In the genomic region with DNA sequence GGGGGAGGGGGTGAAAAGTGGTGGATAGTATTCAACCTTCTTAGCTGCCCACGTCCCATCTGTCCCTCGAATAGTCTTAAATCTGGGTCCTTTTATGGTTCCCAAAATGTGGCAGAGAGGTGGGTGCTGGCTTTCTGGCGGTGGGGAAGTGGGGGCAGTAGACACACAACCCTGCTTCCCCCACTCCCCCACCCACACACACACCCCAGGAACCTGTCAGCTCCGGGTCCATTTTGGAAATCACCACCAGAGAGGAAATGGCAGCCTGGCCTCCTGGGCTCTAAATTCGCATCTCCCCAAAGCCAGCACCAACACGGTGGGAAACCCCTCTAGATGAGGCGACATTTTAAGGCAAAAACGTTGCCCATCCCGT, we compare ENCODE assay signal across 11 cellular contexts. TPM values are rescaled to one million over a fixed set of nuclear protein-coding genes. Genes with fewer than 3 reads are reported as not detected.
DNase-seq lines count a peak whose midpoint lies in the region; ATAC-seq and TF ChIP-seq lines count a peak whose summit lies in the region.
"Had no signal": no experiment of that assay in that cellular context is flagged by ENCODE, and none has a peak within 500 bp of the region (broad histone marks: within the 10 kb centered on the region; RNA-seq: fewer than 3 reads in every experiment).

No MANE protein-coding gene starts in this region.

- H3K18ac ChIP-seq in H9 (ENCODE audit: insufficient read length, low read depth, low read length), result peak overlapping the region; percentile 34

- H3K79me2 ChIP-seq in H9 (ENCODE audit: insufficient read depth, low read length), result no peaks in the 10 kb centered on the region

- H3K4me1 ChIP-seq in BLaER1 treated with 17β-estradiol and CSF1 and Interleukin-3, amounts not matched to agents 10 nM and 100 nM, result peaks cover 25 to 46% (median 39%) of the 10 kb centered on the region in 10 experiments
- H3K4me1 ChIP-seq in H9 (ENCODE audit: insufficient read depth, low read length), result no peaks in the 10 kb centered on the region; the same call in 1 of the 2 replicates

- no peak overlapping the region; the same call in 1 of the 2 replicates for H2BK15ac ChIP-seq in H9 (ENCODE audit: low read depth, low read length)

- TF ChIP-seq CTCF in H9 (conservative IDR thresholded peaks at IDR 0.05) (no peak), chondrocyte (IDR thresholded peaks at IDR 0.05) (no peak), nephron progenitor cell (IDR thresholded peaks at IDR 0.05) (no peak)

- no peak overlapping the region for H3K4ac ChIP-seq in H9 (ENCODE audit: low read depth, low read length)

- H2BK120ac ChIP-seq in H9 (ENCODE audit: low read depth, low read length, poor library complexity, severe bottlenecking), result no peak overlapping the region

- no peak overlapping the region for H2BK12ac ChIP-seq in H9 (ENCODE audit: insufficient read length, low read depth, low read length)

- H3K36me3 Mint-ChIP-seq in H9 (ENCODE audit: insufficient read depth in 1 of 3, low read depth in 3 of 3), result no peaks in the 10 kb centered on the region
- no peaks in the 10 kb centered on the region for H3K36me3 Mint-ChIP-seq in chondrocyte (ENCODE audit: low read depth)
- no peaks in the 10 kb centered on the region for H3K36me3 Mint-ChIP-seq in nephron progenitor cell (ENCODE audit: low read depth)

- H2BK20ac ChIP-seq in H9 (ENCODE audit: low read depth, low read length, poor library complexity, severe bottlenecking), result no peak overlapping the region

- POLR2A ChIA-PET in HEK293T (lab: Yijun Ruan, JAX), result no interaction called here

- no peak overlapping the region for H2AFZ ChIP-seq in H9 (ENCODE audit: low read length)

- H3K79me1 ChIP-seq in H9 (ENCODE audit: insufficient read depth, low read depth, low read length, poor library complexity, severe bottlenecking), result no peaks in the 10 kb centered on the region

- peaks cover 20 to 29% (median 24%) of the 10 kb centered on the region in 11 experiments for H3K27me3 ChIP-seq in BLaER1 treated with 17β-estradiol and CSF1 and Interleukin-3, amounts not matched to agents 10 nM and 100 nM
- H3K27me3 ChIP-seq in H9 (ENCODE audit: insufficient read depth, low read length) (peaks cover 12% of the 10 kb centered on the region; the same call in 1 of the 2 replicates), MG63 (peaks cover 4% of the 10 kb centered on the region; the same call in 1 of the 2 replicates)

- ATAC-seq in GM19455 (IDR thresholded peaks at IDR 0.05; ENCODE audit: unreplicated experiment), result no peak

- H3K4me2 ChIP-seq in BLaER1 treated with 17β-estradiol and CSF1 and Interleukin-3, amounts not matched to agents 10 nM and 100 nM, result peak overlapping the region; percentile 95 to 100 (median 100)
- peak overlapping the region; percentile 89 for H3K4me2 ChIP-seq in H9 (ENCODE audit: insufficient read depth, insufficient read length, low read length)

- peaks cover 5 to 19% of the 10 kb centered on the region in 2 experiments for H3K4me1 Mint-ChIP-seq in H9
- H3K4me1 Mint-ChIP-seq in chondrocyte (ENCODE audit: low read depth), result peaks cover 55% of the 10 kb centered on the region
- H3K4me1 Mint-ChIP-seq in nephron progenitor cell, result peaks cover 11% of the 10 kb centered on the region

- WGBS in H9 (ENCODE audit: extremely low coverage, insufficient read length, low lambda C conversion rate), result no CpG with 5 or more reads among the region's 9 CpGs

- H3K27me3 Mint-ChIP-seq in H9 (ENCODE audit: low read depth) (peaks cover 53% of the 10 kb centered on the region), chondrocyte (ENCODE audit: low read depth) (no peaks in the 10 kb centered on the region), nephron progenitor cell (ENCODE audit: low read depth, poor library complexity) (peaks cover 60% of the 10 kb centered on the region)

- no peak overlapping the region for H2AK5ac ChIP-seq in H9 (ENCODE audit: insufficient read length, low read length)

- peak overlapping the region in 6 of 11 experiments; percentile 61 to 79 (median 74); a peak in 7 of 22 replicates for H3K9ac ChIP-seq in BLaER1 treated with 17β-estradiol and CSF1 and Interleukin-3, amounts not matched to agents 10 nM and 100 nM
- no peak overlapping the region for H3K9ac ChIP-seq in H9 (ENCODE audit: extremely low read depth, insufficient read length, low read length)

- no peak overlapping the region for H2BK5ac ChIP-seq in H9 (ENCODE audit: insufficient read length, low read length)

- H3K9me3 ChIP-seq in BLaER1 treated with 17β-estradiol and CSF1 and Interleukin-3, amounts not matched to agents 10 nM and 100 nM (replicated peaks in 1 of 11), result no peaks in the 10 kb centered on the region
- H3K9me3 ChIP-seq in H9 (ENCODE audit: control insufficient read depth, low read depth, low read length), result no peaks in the 10 kb centered on the region
- no peaks in the 10 kb centered on the region for H3K9me3 ChIP-seq in MG63

- H3K4me3 ChIP-seq in BLaER1 treated with 17β-estradiol and CSF1 and Interleukin-3, amounts not matched to agents 10 nM and 100 nM, result peak overlapping the region in 8 of 10 experiments; percentile 63 to 80 (median 70); a peak in 17 of 20 replicates
- H3K4me3 ChIP-seq in MG63, result no peak overlapping the region

- no peak overlapping the region for H4K91ac ChIP-seq in H9 (ENCODE audit: insufficient read length, low read depth, low read length)

- H4K5ac ChIP-seq in H9 (ENCODE audit: insufficient read length, low read depth, low read length), result no peak overlapping the region

- DNase-seq in H9 (no peak), chondrocyte (ENCODE audit: low spot score) (peak; percentile 33), nephron progenitor cell (no peak), MG63 (no peak), COLO829 (ENCODE audit: low spot score) (no peak), HEK293T (ENCODE audit: extremely low spot score) (no peak)
- DNase-seq: NCI-H2029 had no signal

- H3K27ac Mint-ChIP-seq in H9 (no peak overlapping the region), chondrocyte (ENCODE audit: unreplicated experiment) (no peak overlapping the region), nephron progenitor cell (no peak overlapping the region)

- H3K23ac ChIP-seq in H9 (ENCODE audit: insufficient read length, low read depth, low read length), result no peak overlapping the region

- no peak overlapping the region for H3K56ac ChIP-seq in H9 (ENCODE audit: insufficient read length, low read depth, low read length)

- H3K14ac ChIP-seq in H9 (ENCODE audit: insufficient read depth, low read length), result peak overlapping the region; percentile 39; the same call in 1 of the 2 replicates

- peaks cover 0 to 7% (median 0%) of the 10 kb centered on the region in 11 experiments; a peak in 4 of 22 replicates for H4K20me1 ChIP-seq in BLaER1 treated with 17β-estradiol and CSF1 and Interleukin-3, amounts not matched to agents 10 nM and 100 nM
- H4K20me1 ChIP-seq in H9 (ENCODE audit: control insufficient read depth, insufficient read depth, insufficient read length), result no peaks in the 10 kb centered on the region

- H3K9me3 Mint-ChIP-seq in H9, result no peaks in the 10 kb centered on the region
- no peaks in the 10 kb centered on the region for H3K9me3 Mint-ChIP-seq in chondrocyte (ENCODE audit: low read depth)
- no peaks in the 10 kb centered on the region for H3K9me3 Mint-ChIP-seq in nephron progenitor cell

- H3K4me3 Mint-ChIP-seq in H9, result peak overlapping the region; percentile 53 to 76
- H3K4me3 Mint-ChIP-seq in chondrocyte (ENCODE audit: unreplicated experiment), result peak overlapping the region; percentile 55
- H3K4me3 Mint-ChIP-seq in nephron progenitor cell, result peak overlapping the region; percentile 47

- CTCF ChIA-PET in HEK293T (lab: Yijun Ruan, JAX), result no interaction called here

- no peak overlapping the region for H4K8ac ChIP-seq in H9 (replicated peaks; ENCODE audit: insufficient read length, low read depth, low read length)

- peak overlapping the region in 1 of 11 experiments; percentile 61; a peak in 1 of 22 replicates for H3K27ac ChIP-seq in BLaER1 treated with 17β-estradiol and CSF1 and Interleukin-3, amounts not matched to agents 10 nM and 100 nM
- H3K27ac ChIP-seq in H9 (ENCODE audit: insufficient read length, low read depth, low read length), result no peak overlapping the region

- peaks cover 9% of the 10 kb centered on the region for H3K23me2 ChIP-seq in H9 (ENCODE audit: insufficient read length, low read depth, low read length, poor library complexity, severe bottlenecking)

- H3K36me3 ChIP-seq in BLaER1 treated with 17β-estradiol and CSF1 and Interleukin-3, amounts not matched to agents 10 nM and 100 nM, result no peaks in the 10 kb centered on the region
- H3K36me3 ChIP-seq in MG63, result no peaks in the 10 kb centered on the region

- H3T11ph ChIP-seq in H9 (ENCODE audit: low read length), result no peak overlapping the region

TF ChIP-seq in HEK293T, 16 proteins besides CTCF, POLR2A, EP300 and RAD21:
- TF ChIP-seq BHLHE40 (IDR thresholded peaks at IDR 0.05; ENCODE audit: borderline replicate concordance), result no peak
- TF ChIP-seq TARDBP (IDR thresholded peaks at IDR 0.05), result no peak
- no peak for TF ChIP-seq FOXK2 (IDR thresholded peaks at IDR 0.05)
- no peak for TF ChIP-seq FOXM1 (IDR thresholded peaks at IDR 0.05; ENCODE audit: borderline replicate concordance)
- no peak for TF ChIP-seq ZNF384 (IDR thresholded peaks at IDR 0.05)
- TF ChIP-seq ELF4 (IDR thresholded peaks at IDR 0.05), result no peak
- no peak for TF ChIP-seq L3MBTL2 (conservative IDR thresholded peaks at IDR 0.05)
- TF ChIP-seq ARNT (IDR thresholded peaks at IDR 0.05), result no peak
- no peak for TF ChIP-seq LEF1 (IDR thresholded peaks at IDR 0.05; ENCODE audit: borderline replicate concordance)
- no peak for TF ChIP-seq CTBP1 (IDR thresholded peaks at IDR 0.05; ENCODE audit: borderline replicate concordance)
- no peak for TF ChIP-seq SUZ12 (IDR thresholded peaks at IDR 0.05)
- TF ChIP-seq NFRKB (IDR thresholded peaks at IDR 0.05), result no peak

RNA-seq across cellular contexts. Expression of a gene that starts 0.8 kb away (rescaled TPM):
- total RNA-seq in H9 (2021) (1.1 and 1.7 TPM in 2 replicates), chondrocyte (19.3 to 19.7 TPM (median 19.3 TPM) in 3 replicates)
- 0.23 TPM in 1 of 2 replicates, not detected in the other for total RNA-seq in MG63 (2014; rRNA removed; shearing (Covaris generic); ENCODE audit: low replicate concordance)
- total RNA-seq: dermis microvascular lymphatic vessel endothelial cell, HT-29 had no signal

RNA-seq across cellular contexts. Expression of a gene that starts 9.3 kb away (rescaled TPM):
- total RNA-seq in H9 (2021) (54.0 and 58.6 TPM in 2 replicates), chondrocyte (30.4 to 46.3 TPM (median 32.0 TPM) in 3 replicates)
- total RNA-seq in MG63 (2014; rRNA removed; shearing (Covaris generic); ENCODE audit: low replicate concordance), result 3.4 and 3.9 TPM in 2 replicates
